ENCODE assay signal across 31 cellular contexts in genomic region chr5:34968258-34968657, GRCh38.
"Had no signal": no experiment of that assay in that cellular context is flagged by ENCODE, and none has a peak within 500 bp of the region (broad histone marks: within the 10 kb centered on the region; RNA-seq: fewer than 3 reads in every experiment).

No MANE protein-coding gene starts in this region.

- H3K27me3 ChIP-seq: ovary, spleen, thyroid gland, tibial nerve, upper lobe of left lung, vagina had no signal

- H3K4me3 ChIP-seq: ovary, psoas muscle, skin epidermis, smooth muscle cell, spleen, thoracic aorta, thyroid gland, tibial nerve, upper lobe of left lung, vagina had no signal

- ATAC-seq: naive thymus-derived CD8-positive, alpha-beta T cell; natural killer cell treated with Interleukin-12 subunit alpha and Interleukin-12 subunit beta and Interleukin-15 and Interleukin-18, amount 100 ng/mL, for 72 hours; psoas muscle; right cardiac atrium; sciatic nerve; stimulated activated memory B cell treated with anti-CD40 and anti-IgM and Interleukin-4, amounts not matched to agents 10 μg/mL and 1 μg/mL and 100 μg/mL, for 72 hours; stimulated activated naive CD8-positive, alpha-beta T cell treated with anti-CD3 and anti-CD28 coated beads, Interleukin-15, amount 100 ng/mL, for 72 hours; stimulated activated naive CD8-positive, alpha-beta T cell treated with anti-CD3 and anti-CD28 coated beads, Interleukin-15, Interleukin-2, amounts not matched to agents 100 U/mL and 50 U/mL, for 24 hours had no signal

- H3K4me1 Mint-ChIP-seq: naive B cell; nephron progenitor cell; neural crest cell; stimulated activated memory B cell treated with anti-CD40 and anti-IgM and Interleukin-4, amounts not matched to agents 10 μg/mL and 1 μg/mL and 100 μg/mL, for 72 hours; stimulated activated naive CD8-positive, alpha-beta T cell treated with anti-CD3 and anti-CD28 coated beads, Interleukin-15, amount 100 ng/mL, for 72 hours had no signal

- H3K27ac Mint-ChIP-seq: naive B cell; naive thymus-derived CD8-positive, alpha-beta T cell; natural killer cell treated with Interleukin-12 subunit alpha and Interleukin-12 subunit beta and Interleukin-15 and Interleukin-18, amount 100 ng/mL, for 72 hours; nephron progenitor cell; progenitor cell of endocrine pancreas; stimulated activated memory B cell treated with anti-CD40 and anti-IgM and Interleukin-4, amounts not matched to agents 10 μg/mL and 1 μg/mL and 100 μg/mL, for 72 hours; stimulated activated naive CD8-positive, alpha-beta T cell treated with anti-CD3 and anti-CD28 coated beads, Interleukin-15, amount 100 ng/mL, for 72 hours had no signal

- H3K9me3 ChIP-seq: ovary, psoas muscle, thoracic aorta, thyroid gland, upper lobe of left lung, vagina had no signal

- DNase-seq: naive B cell; naive thymus-derived CD8-positive, alpha-beta T cell; nephron progenitor cell; occipital lobe; ovary; posterior cingulate gyrus; psoas muscle; right cardiac atrium; spleen; stimulated activated CD4-positive, alpha-beta T cell treated with anti-CD3 and anti-CD28 coated beads, Interleukin-12 subunit alpha, Interleukin-12 subunit beta, amount 100 ng/mL, for 4 hours; stimulated activated CD4-positive, alpha-beta T cell treated with anti-CD3 and anti-CD28 coated beads, Interleukin-1b, Interleukin-23, amount 100 ng/mL, for 48 hours; stimulated activated CD4-positive, alpha-beta T cell treated with anti-CD3 and anti-CD28 coated beads, Interleukin-4, amount 100 ng/mL, for 1 hour; stimulated activated CD4-positive, alpha-beta T cell treated with anti-CD3 and anti-CD28 coated beads, Interleukin-4, amount 100 ng/mL, for 4 hours; stimulated activated CD8-positive, alpha-beta memory T cell treated with anti-CD3 and anti-CD28 coated beads, Interleukin-4, amount 100 ng/mL, for 48 hours; stimulated activated naive CD4-positive, alpha-beta T cell; stimulated activated naive CD8-positive, alpha-beta T cell treated with anti-CD3 and anti-CD28 coated beads, Interleukin-15, amount 100 ng/mL, for 72 hours; stimulated activated naive CD8-positive, alpha-beta T cell treated with anti-CD3 and anti-CD28 coated beads, Interleukin-15, Interleukin-2, amounts not matched to agents 100 U/mL and 50 U/mL, for 24 hours; thyroid gland; trophoblast cell; upper lobe of left lung had no signal

- H3K27me3 Mint-ChIP-seq: naive B cell; naive thymus-derived CD8-positive, alpha-beta T cell; natural killer cell treated with Interleukin-12 subunit alpha and Interleukin-12 subunit beta and Interleukin-15 and Interleukin-18, amount 100 ng/mL, for 72 hours; progenitor cell of endocrine pancreas; stimulated activated memory B cell treated with anti-CD40 and anti-IgM and Interleukin-4, amounts not matched to agents 10 μg/mL and 1 μg/mL and 100 μg/mL, for 72 hours; stimulated activated naive CD8-positive, alpha-beta T cell treated with anti-CD3 and anti-CD28 coated beads, Interleukin-15, amount 100 ng/mL, for 72 hours had no signal

- H3K4me3 Mint-ChIP-seq: naive B cell; naive thymus-derived CD8-positive, alpha-beta T cell; natural killer cell treated with Interleukin-12 subunit alpha and Interleukin-12 subunit beta and Interleukin-15 and Interleukin-18, amount 100 ng/mL, for 72 hours; nephron progenitor cell; neural crest cell; stimulated activated memory B cell treated with anti-CD40 and anti-IgM and Interleukin-4, amounts not matched to agents 10 μg/mL and 1 μg/mL and 100 μg/mL, for 72 hours; stimulated activated naive CD8-positive, alpha-beta T cell treated with anti-CD3 and anti-CD28 coated beads, Interleukin-15, amount 100 ng/mL, for 72 hours had no signal

- H3K27ac ChIP-seq: ovary, parathyroid adenoma, psoas muscle, skin epidermis, spleen, thoracic aorta, thyroid gland, tibial nerve, upper lobe of left lung, vagina had no signal

- H3K4me1 ChIP-seq: parathyroid adenoma, psoas muscle, spleen, thyroid gland, tibial nerve, upper lobe of left lung, vagina had no signal

- H3K36me3 ChIP-seq: ovary, spleen, thoracic aorta, thyroid gland, upper lobe of left lung, vagina had no signal
